33 cellular contexts compared by ENCODE assay signal in genomic region chr5:42526179-42526578, GRCh38.
"Had no signal": no experiment of that assay in that cellular context is flagged by ENCODE, and none has a peak within 500 bp of the region (broad histone marks: within the 10 kb centered on the region; RNA-seq: fewer than 3 reads in every experiment).

No MANE protein-coding gene starts in this region.

- DNase-seq: activated effector memory CD4-positive, alpha-beta T cell treated with anti-CD3 and anti-CD28 coated beads, Interleukin-2, amount 50 U/mL, for 16 hours; activated effector memory CD4-positive, alpha-beta T cell treated with Interleukin-2 at 50 U/mL for 16 hours; activated gamma-delta T cell; activated gamma-delta T cell treated with Interleukin-2 at 50 U/mL for 16 hours; activated naive CD4-positive, alpha-beta T cell; activated naive CD4-positive, alpha-beta T cell treated with anti-CD3 and anti-CD28 coated beads for 36 hours; activated naive CD4-positive, alpha-beta T cell treated with anti-CD3 and anti-CD28 coated beads, Interleukin-2, amount 10 ng/mL, durations not matched to agents 7 days and 5 days; activated naive CD4-positive, alpha-beta T cell treated with anti-CD3 and anti-CD28 coated beads, Interleukin-2, amount 50 U/mL, for 16 hours; activated naive CD4-positive, alpha-beta T cell treated with Interleukin-2 at 50 U/mL for 16 hours; activated naive CD8-positive, alpha-beta T cell treated with anti-CD3 and anti-CD28 coated beads for 36 hours; activated naive CD8-positive, alpha-beta T cell treated with anti-CD3 and anti-CD28 coated beads, Interleukin-2, amount 10 ng/mL, durations not matched to agents 7 days and 5 days; activated naive CD8-positive, alpha-beta T cell treated with anti-CD3 and anti-CD28 coated beads, Interleukin-2, amount 50 U/mL, for 24 hours; activated T-cell treated with anti-CD3 and anti-CD28 coated beads for 4 hours; activated T-cell treated with anti-CD3 and anti-CD28 coated beads, Interleukin-2, amount 50 U/mL, for 1 hour; activated T-cell treated with anti-CD3 and anti-CD28 coated beads, Interleukin-2, amount 50 U/mL, for 24 hours; activated T-cell treated with anti-CD3 and anti-CD28 coated beads, Interleukin-2, amount 50 U/mL, for 4 hours; activated T-cell treated with anti-CD3 and anti-CD28 coated beads, Interleukin-2, amount 50 U/mL, for 48 hours; activated T-cell treated with anti-CD3 and anti-CD28 coated beads, Interleukin-2, amount 50 U/mL, for 72 hours; adrenal gland; amniotic stem cell; amygdala; anterior cingulate cortex; aorta; body of pancreas; brain microvascular endothelial cell; caudate nucleus; central memory CD4-positive, alpha-beta T cell; cerebellar nuclear complex had no signal

- H3K4me1 ChIP-seq: adrenal gland, ascending aorta, body of pancreas, breast epithelium had no signal

- ATAC-seq: activated naive CD4-positive, alpha-beta T cell treated with anti-CD3 and anti-CD28 coated beads, Interleukin-2, amount 50 U/mL, for 72 hours; activated naive CD8-positive, alpha-beta T cell treated with anti-CD3 and anti-CD28 coated beads, Interleukin-2, amount 50 U/mL, for 24 hours; activated T-cell treated with anti-CD3 and anti-CD28 coated beads, Interleukin-2, amount 50 U/mL, for 4 hours; activated T-cell treated with anti-CD3 and anti-CD28 coated beads, Interleukin-2, amount 50 U/mL, for 72 hours; activated T-helper 17 cell treated with anti-CD3 and anti-CD28 coated beads, Interleukin-2, amount 50 U/mL, for 72 hours; body of pancreas had no signal

- H3K36me3 ChIP-seq: adrenal gland, ascending aorta, brain microvascular endothelial cell, breast epithelium, cardiac muscle cell had no signal

- H3K27ac ChIP-seq: adrenal gland, ascending aorta, body of pancreas, brain microvascular endothelial cell, breast epithelium, cardiac muscle cell had no signal

- H3K4me3 ChIP-seq: adrenal gland, ascending aorta, body of pancreas, breast epithelium, cardiac muscle cell had no signal

- H3K9me3 ChIP-seq: adrenal gland, ascending aorta, body of pancreas, breast epithelium had no signal

- H3K27me3 ChIP-seq: adrenal gland, ascending aorta, body of pancreas, brain microvascular endothelial cell, breast epithelium, cardiac muscle cell had no signal
